Comparison of ENCODE assay signal across 28 cellular contexts in genomic region chrX:22202251-22202650, GRCh38.
"Had no signal": no experiment of that assay in that cellular context is flagged by ENCODE, and none has a peak within 500 bp of the region (broad histone marks: within the 10 kb centered on the region; RNA-seq: fewer than 3 reads in every experiment).

No MANE protein-coding gene starts in this region.

- H3K36me3 Mint-ChIP-seq: immature natural killer cell; naive thymus-derived CD8-positive, alpha-beta T cell had no signal

- H3K27me3 ChIP-seq: right atrium auricular region, right lobe of liver, testis, thyroid gland, transverse colon, upper lobe of left lung, vagina had no signal

- FAIRE-seq: islet of Langerhans, kidney had no signal

- DNase-seq: immature natural killer cell; kidney; left colon; left lung; lower lobe of right lung; mammary epithelial cell; mesenchymal stem cell; naive thymus-derived CD8-positive, alpha-beta T cell; nucleus accumbens; psoas muscle; right lobe of liver; stimulated activated CD4-positive, alpha-beta T cell treated with anti-CD3 and anti-CD28 coated beads, Interleukin-1b, Interleukin-23, amount 100 ng/mL, for 48 hours; stimulated activated CD4-positive, alpha-beta T cell treated with anti-CD3 and anti-CD28 coated beads, Interleukin-2, amount 100 ng/mL, for 48 hours; stimulated activated CD4-positive, alpha-beta T cell treated with anti-CD3 and anti-CD28 coated beads, Interleukin-4, amount 100 ng/mL, for 4 hours; stimulated activated naive B cell treated with anti-CD40 and anti-IgM and Interleukin-4, amounts not matched to agents 10 μg/mL and 1 μg/mL and 100 μg/mL, for 72 hours; stimulated activated naive CD8-positive, alpha-beta T cell treated with anti-CD3 and anti-CD28 coated beads, Interleukin-15, Interleukin-2, amounts not matched to agents 100 U/mL and 50 U/mL, for 24 hours; stomach; testis; thyroid gland; transverse colon; upper lobe of left lung had no signal

- H3K4me1 ChIP-seq: left lung, lower lobe of right lung, parathyroid adenoma, psoas muscle, right atrium auricular region, right lobe of liver, stomach, testis, thyroid gland, transverse colon, upper lobe of left lung, vagina had no signal

- H3K4me3 ChIP-seq: left lung, lower lobe of right lung, psoas muscle, right atrium auricular region, right lobe of liver, smooth muscle cell, stomach, testis, thyroid gland, transverse colon, upper lobe of left lung, vagina had no signal

- H3K27ac ChIP-seq: left lung, lower lobe of right lung, parathyroid adenoma, psoas muscle, right atrium auricular region, right lobe of liver, stomach, testis, thyroid gland, transverse colon, upper lobe of left lung, vagina had no signal

- H3K4me3 Mint-ChIP-seq: immature natural killer cell; naive thymus-derived CD8-positive, alpha-beta T cell; nephron; neural crest cell; stimulated activated naive B cell treated with anti-CD40 and anti-IgM and Interleukin-4, amounts not matched to agents 10 μg/mL and 1 μg/mL and 100 μg/mL, for 72 hours had no signal

- H3K9me3 ChIP-seq: left lung, lower lobe of right lung, psoas muscle, right atrium auricular region, right lobe of liver, stomach, testis, thyroid gland, transverse colon, upper lobe of left lung, vagina had no signal

- ATAC-seq: left colon; left lung; lower lobe of right lung; naive thymus-derived CD8-positive, alpha-beta T cell; psoas muscle; right lobe of liver; stimulated activated naive B cell treated with anti-CD40 and anti-IgM and Interleukin-4, amounts not matched to agents 10 μg/mL and 1 μg/mL and 100 μg/mL, for 72 hours; stimulated activated naive CD8-positive, alpha-beta T cell treated with anti-CD3 and anti-CD28 coated beads, Interleukin-15, Interleukin-2, amounts not matched to agents 100 U/mL and 50 U/mL, for 24 hours had no signal

- H3K36me3 ChIP-seq: left lung, lower lobe of right lung, right atrium auricular region, right lobe of liver, stomach, thyroid gland, transverse colon, upper lobe of left lung, vagina had no signal

- H3K27ac Mint-ChIP-seq: immature natural killer cell; naive thymus-derived CD8-positive, alpha-beta T cell; nephron; stimulated activated naive B cell treated with anti-CD40 and anti-IgM and Interleukin-4, amounts not matched to agents 10 μg/mL and 1 μg/mL and 100 μg/mL, for 72 hours had no signal

- H3K4me1 Mint-ChIP-seq: immature natural killer cell; naive thymus-derived CD8-positive, alpha-beta T cell; nephron; stimulated activated naive B cell treated with anti-CD40 and anti-IgM and Interleukin-4, amounts not matched to agents 10 μg/mL and 1 μg/mL and 100 μg/mL, for 72 hours had no signal
